ENCODE assay signal across 8 cellular contexts in genomic region chr14:35331605-35332516, GRCh38. TPM values are rescaled to one million over a fixed set of nuclear protein-coding genes. Genes with fewer than 3 reads are reported as not detected.
DNase-seq lines count a peak whose midpoint lies in the region; TF ChIP-seq lines count a peak whose summit lies in the region.

No MANE protein-coding gene starts in this region.

- no peaks in the 10 kb centered on the region for H3K9me3 Mint-ChIP-seq in activated naive CD4-positive, alpha-beta T cell treated with anti-CD3 and anti-CD28 coated beads, Interleukin-2, amount 10 ng/mL, durations not matched to agents 7 days and 5 days

- H3K4me3 ChIP-seq in brain microvascular endothelial cell (ENCODE audit: low read depth, low read length) (no peak overlapping the region), muscle layer of duodenum (ENCODE audit: low read depth in 1 of 2, low read length in 2 of 2) (no peak overlapping the region), left ventricle myocardium inferior (no peak overlapping the region)

- intact Hi-C loops in left ventricle myocardium inferior (cut with micrococcal nuclease): loop anchor here (10.0 kb wide), 1 partner anchor 73 kb away; the partner anchor contains the start of gene NFKBIA

- in situ Hi-C loops in brain microvascular endothelial cell (cut with HindIII; ENCODE audit: low pct_ligation_motif_present, low sequenced_read_pairs): no loop called here

- TF ChIP-seq CTCF in brain microvascular endothelial cell (IDR thresholded peaks at IDR 0.05; ENCODE audit: low read depth, low read length, missing control alignments) (no peak), left ventricle myocardium inferior (IDR thresholded peaks at IDR 0.05; ENCODE audit: borderline replicate concordance) (no peak)

- H3K27ac Mint-ChIP-seq in activated naive CD4-positive, alpha-beta T cell treated with anti-CD3 and anti-CD28 coated beads, Interleukin-2, amount 10 ng/mL, durations not matched to agents 7 days and 5 days: peak overlapping the region; percentile 67

- no peak overlapping the region for H3K27ac ChIP-seq in brain microvascular endothelial cell
- H3K27ac ChIP-seq in muscle layer of duodenum (ENCODE audit: low read length): peak overlapping the region; percentile 26
- no peak overlapping the region for H3K27ac ChIP-seq in left ventricle myocardium inferior (replicated peaks)

- H3K4me1 ChIP-seq in muscle layer of duodenum (ENCODE audit: control insufficient read depth in 1 of 2, insufficient read depth in 2 of 2, low read length in 2 of 2): peaks cover 14 to 15% of the 10 kb centered on the region in 2 donors
- peaks cover 41% of the 10 kb centered on the region for H3K4me1 ChIP-seq in left ventricle myocardium inferior

- H3K27me3 ChIP-seq in brain microvascular endothelial cell (replicated peaks) (no peaks in the 10 kb centered on the region), muscle layer of duodenum (ENCODE audit: low read depth, low read length) (no peaks in the 10 kb centered on the region), left ventricle myocardium inferior (ENCODE audit: low read depth) (no peaks in the 10 kb centered on the region)

- H3K4me1 Mint-ChIP-seq in activated naive CD4-positive, alpha-beta T cell treated with anti-CD3 and anti-CD28 coated beads, Interleukin-2, amount 10 ng/mL, durations not matched to agents 7 days and 5 days: peaks cover 29% of the 10 kb centered on the region

- no peak for DNase-seq in activated naive CD4-positive, alpha-beta T cell treated with anti-CD3 and anti-CD28 coated beads, Interleukin-2, amount 10 ng/mL, durations not matched to agents 7 days and 5 days
- DNase-seq in activated naive CD4-positive, alpha-beta T cell (lab: John Stamatoyannopoulos, UW): no peak
- peak; percentile 16 for DNase-seq in KG1 (lab: John Stamatoyannopoulos, UW)
- peak; percentile 40 for DNase-seq in brain microvascular endothelial cell
- no peak for DNase-seq in dermis blood vessel endothelial cell
- no peak for DNase-seq in left ventricle myocardium inferior
- DNase-seq in SKM-1 (lab: John Stamatoyannopoulos, UW; ENCODE audit: unreplicated experiment): no peak

- CTCF ChIA-PET in activated naive CD4-positive, alpha-beta T cell treated with anti-CD3 and anti-CD28 coated beads, Interleukin-2, amount 10 ng/mL, durations not matched to agents 7 days and 5 days (lab: Charles Lee): interaction anchor here (0.6 to 4.2 kb wide), 2 partner anchors 73 to 102 kb away, joined by 3 to 13 read pairs; partner anchors contain the start of gene NFKBIA

- no peaks in the 10 kb centered on the region for H3K9me3 ChIP-seq in muscle layer of duodenum (ENCODE audit: control insufficient read depth in 1 of 2, low read length in 2 of 2)
- no peaks in the 10 kb centered on the region for H3K9me3 ChIP-seq in left ventricle myocardium inferior (replicated peaks)

- H3K36me3 ChIP-seq in brain microvascular endothelial cell (replicated peaks): no peaks in the 10 kb centered on the region
- no peaks in the 10 kb centered on the region for H3K36me3 ChIP-seq in muscle layer of duodenum (ENCODE audit: control insufficient read depth in 1 of 2, insufficient read depth in 2 of 2, low read length in 2 of 2)
- H3K36me3 ChIP-seq in left ventricle myocardium inferior: no peaks in the 10 kb centered on the region

- H3K36me3 Mint-ChIP-seq in activated naive CD4-positive, alpha-beta T cell treated with anti-CD3 and anti-CD28 coated beads, Interleukin-2, amount 10 ng/mL, durations not matched to agents 7 days and 5 days: no peaks in the 10 kb centered on the region

- no peaks in the 10 kb centered on the region for H3K27me3 Mint-ChIP-seq in activated naive CD4-positive, alpha-beta T cell treated with anti-CD3 and anti-CD28 coated beads, Interleukin-2, amount 10 ng/mL, durations not matched to agents 7 days and 5 days

- no peak overlapping the region for H3K4me3 Mint-ChIP-seq in activated naive CD4-positive, alpha-beta T cell treated with anti-CD3 and anti-CD28 coated beads, Interleukin-2, amount 10 ng/mL, durations not matched to agents 7 days and 5 days

RNA-seq across cellular contexts. Expression of gene PSMA6, which starts 39.7 kb away (rescaled TPM):
- total RNA-seq in dermis blood vessel endothelial cell (203 and 270 TPM in 2 replicates), left ventricle myocardium inferior (179 TPM)

Comparison
In these comparisons a context has a peak if more than half of its experiments do, and no peak if none do; other contexts are left out.
1. DNase-seq: peak in KG1 (single experiment) and brain microvascular endothelial cell (single experiment); none in activated naive CD4-positive, alpha-beta T cell treated with anti-CD3 and anti-CD28 coated beads, Interleukin-2, amount 10 ng/mL, durations not matched to agents 7 days and 5 days (single experiment), activated naive CD4-positive, alpha-beta T cell (0 of 4), dermis blood vessel endothelial cell (single experiment), left ventricle myocardium inferior (single experiment) and SKM-1 (single experiment).